In genomic region chr3:188153498-188153948, GRCh38 we compare ENCODE assay signal across 7 cellular contexts. TPM values are rescaled to one million over a fixed set of nuclear protein-coding genes. Genes with fewer than 3 reads are reported as not detected.
A peak's percentile ranks its signal among the peaks of the same experiment; 100 is the strongest.
DNase-seq lines count a peak whose midpoint lies in the region; ATAC-seq, FAIRE-seq and TF ChIP-seq lines count a peak whose summit lies in the region.

No MANE protein-coding gene starts in this region.

- no peak for FAIRE-seq in GM12891 (lab: Jason Lieb, UNC)

- no peak for TF ChIP-seq POLR2A in GM12891 (IDR thresholded peaks at IDR 0.05; ENCODE audit: low read depth, low read length)

- peak overlapping the region in 1 of 2 donors; percentile 87 for H3K27ac Mint-ChIP-seq in stimulated activated naive CD8-positive, alpha-beta T cell treated with anti-CD3 and anti-CD28 coated beads, Interleukin-15, amount 100 ng/mL, for 72 hours

- H3K4me3 Mint-ChIP-seq in stimulated activated naive CD8-positive, alpha-beta T cell treated with anti-CD3 and anti-CD28 coated beads, Interleukin-15, amount 100 ng/mL, for 72 hours, result peak overlapping the region; percentile 89 to 91

- no peak for TF ChIP-seq CTCF in epithelial cell of esophagus (IDR thresholded peaks at IDR 0.05; ENCODE audit: insufficient read depth, low read depth, low read length, missing control alignments)

- H3K4me1 Mint-ChIP-seq in stimulated activated naive CD8-positive, alpha-beta T cell treated with anti-CD3 and anti-CD28 coated beads, Interleukin-15, amount 100 ng/mL, for 72 hours, result peaks cover 59% of the 10 kb centered on the region

- peaks cover 7% of the 10 kb centered on the region for H3K27me3 Mint-ChIP-seq in stimulated activated naive CD8-positive, alpha-beta T cell treated with anti-CD3 and anti-CD28 coated beads, Interleukin-15, amount 100 ng/mL, for 72 hours

- ATAC-seq in HG02938 (IDR thresholded peaks at IDR 0.05; ENCODE audit: unreplicated experiment), result peak; percentile 22
- ATAC-seq in stimulated activated naive CD8-positive, alpha-beta T cell treated with anti-CD3 and anti-CD28 coated beads, Interleukin-15, amount 100 ng/mL, for 72 hours, result peak; percentile 17

- H3K4me3 ChIP-seq in epithelial cell of esophagus (ENCODE audit: low read length), result peak overlapping the region; percentile 85

- peaks cover 0 to 8% of the 10 kb centered on the region in 2 donors for H3K9me3 Mint-ChIP-seq in stimulated activated naive CD8-positive, alpha-beta T cell treated with anti-CD3 and anti-CD28 coated beads, Interleukin-15, amount 100 ng/mL, for 72 hours

- peak; percentile 13 for DNase-seq in GM12891 (ENCODE audit: insufficient read length, low spot score)
- peak; percentile 41 for DNase-seq in NCI-H345 treated with DMSO at 0.1 percent for 48 hours (lab: John Stamatoyannopoulos, UW; ENCODE audit: unreplicated experiment)
- DNase-seq in activated CD4-positive, alpha-beta T cell treated with anti-CD3 and anti-CD28 coated beads, Interleukin-2, amount 50 U/mL, for 48 hours, result peak; percentile 51 to 66
- peak; percentile 87 for DNase-seq in epithelial cell of esophagus (ENCODE audit: low read depth)
- DNase-seq in mesenteric fat pad (ENCODE audit: low spot score), result peak; percentile 93
- DNase-seq in stimulated activated naive CD8-positive, alpha-beta T cell treated with anti-CD3 and anti-CD28 coated beads, Interleukin-15, amount 100 ng/mL, for 72 hours, result peak in 1 of 2 donors; percentile 25

TF ChIP-seq in GM12891, 5 proteins besides CTCF, POLR2A, EP300 and RAD21:
- no peak for TF ChIP-seq TAF1 (IDR thresholded peaks at IDR 0.05; ENCODE audit: low read depth, low read length)
- TF ChIP-seq POU2F2 (IDR thresholded peaks at IDR 0.05; ENCODE audit: low read depth, low read length), result no peak
- TF ChIP-seq POLR2AphosphoS5 (IDR thresholded peaks at IDR 0.05; ENCODE audit: low read depth, low read length), result no peak
- no peak for TF ChIP-seq SPI1 (IDR thresholded peaks at IDR 0.05; ENCODE audit: low read depth, low read length)
- TF ChIP-seq PAX5 (IDR thresholded peaks at IDR 0.05; ENCODE audit: insufficient read depth, low read length, severe bottlenecking), result no peak

RNA-seq across cellular contexts. Expression of gene LPP, which starts 0.4 kb away (rescaled TPM):
- 0.22 TPM for polyA plus RNA-seq in GM12891 (2012; ENCODE audit: low read depth, missing spikeins)
- total RNA-seq in mesenteric fat pad, result 210 TPM
